ENCODE assay signal across 17 cellular contexts in genomic region chr3:9108876-9109569, GRCh38.
"Had no signal": no experiment of that assay in that cellular context is flagged by ENCODE, and none has a peak within 500 bp of the region (broad histone marks: within the 10 kb centered on the region; RNA-seq: fewer than 3 reads in every experiment).

No MANE protein-coding gene starts in this region.

- H3K4me1 ChIP-seq: thyroid gland had no signal

- H3K4me1 Mint-ChIP-seq: memory B cell had no signal

- H3K4me3 ChIP-seq: ascending aorta, esophagus muscularis mucosa, heart right ventricle, left lung, skin epidermis, stomach, thyroid gland had no signal

- H3K27ac ChIP-seq: ascending aorta, esophagus muscularis mucosa, heart right ventricle, left lung, skin epidermis, stomach, thyroid gland had no signal

- H3K36me3 ChIP-seq: ascending aorta, left lung, stomach, thyroid gland had no signal

- H3K27me3 Mint-ChIP-seq: activated naive CD8-positive, alpha-beta T cell; activated T-cell treated with anti-CD3 and anti-CD28 coated beads, Interleukin-2, amount 50 U/mL, for 24 hours had no signal

- H3K27me3 ChIP-seq: ascending aorta, esophagus muscularis mucosa, heart right ventricle, left lung, stomach, thyroid gland had no signal

- H3K36me3 Mint-ChIP-seq: activated naive CD8-positive, alpha-beta T cell; memory B cell had no signal

- H3K27ac Mint-ChIP-seq: activated naive CD8-positive, alpha-beta T cell; activated T-cell treated with anti-CD3 and anti-CD28 coated beads, Interleukin-2, amount 50 U/mL, for 24 hours; memory B cell; T-helper 2 cell treated with Interferon-gamma antibody and Interleukin-4, amounts not matched to agents 5 μg/mL and 100 μg/mL, for 36 hours had no signal

- H3K9me3 Mint-ChIP-seq: activated T-cell treated with anti-CD3 and anti-CD28 coated beads, Interleukin-2, amount 50 U/mL, for 24 hours; memory B cell; T-helper 2 cell treated with Interferon-gamma antibody and Interleukin-4, amounts not matched to agents 5 μg/mL and 100 μg/mL, for 36 hours had no signal

- DNase-seq: activated CD4-positive, alpha-beta T cell treated with anti-CD3 and anti-CD28 coated beads, Interleukin-2, amount 50 U/mL, for 4 hours; activated effector memory CD4-positive, alpha-beta T cell treated with Interleukin-2 at 50 U/mL for 16 hours; activated T-cell treated with anti-CD3 and anti-CD28 coated beads, Interleukin-2, amount 50 U/mL, for 24 hours; cortex of kidney; foreskin fibroblast; heart right ventricle; left lung; stomach; SW 1271; thyroid gland had no signal

- ATAC-seq: activated CD4-positive, CD25-positive, alpha-beta regulatory T cell treated with anti-CD3 and anti-CD28 coated beads, Interleukin-2, amount 50 U/mL, for 24 hours; left lung had no signal

- H3K9me3 ChIP-seq: ascending aorta, esophagus muscularis mucosa, heart right ventricle, left lung, stomach, thyroid gland had no signal

- H3K4me3 Mint-ChIP-seq: activated naive CD8-positive, alpha-beta T cell; activated T-cell treated with anti-CD3 and anti-CD28 coated beads, Interleukin-2, amount 50 U/mL, for 24 hours; memory B cell; T-helper 2 cell treated with Interferon-gamma antibody and Interleukin-4, amounts not matched to agents 5 μg/mL and 100 μg/mL, for 36 hours had no signal
